Comparison of ENCODE assay signal across 15 cellular contexts in genomic region chr14:102256691-102257090, GRCh38. TPM values are rescaled to one million over a fixed set of nuclear protein-coding genes. Genes with fewer than 3 reads are reported as not detected.
DNase-seq lines count a peak whose midpoint lies in the region; TF ChIP-seq lines count a peak whose summit lies in the region.
"Had no signal": no experiment of that assay in that cellular context is flagged by ENCODE, and none has a peak within 500 bp of the region (broad histone marks: within the 10 kb centered on the region; RNA-seq: fewer than 3 reads in every experiment).

No MANE protein-coding gene starts in this region.

- no peak for TF ChIP-seq POLR2A in testis (IDR thresholded peaks at IDR 0.05)

- H4K20me1 ChIP-seq in PC-9 (ENCODE audit: insufficient read depth) (no peaks in the 10 kb centered on the region), fibroblast of lung (ENCODE audit: control insufficient read depth, extremely low read depth, insufficient read depth, low read length) (no peaks in the 10 kb centered on the region), osteoblast (ENCODE audit: insufficient read depth, low read length) (no peaks in the 10 kb centered on the region)
- H4K20me1 ChIP-seq: BLaER1 had no signal

- H3K27me3 ChIP-seq in PC-9 (ENCODE audit: insufficient read depth, low read depth), result no peaks in the 10 kb centered on the region
- no peaks in the 10 kb centered on the region for H3K27me3 ChIP-seq in fibroblast of lung (ENCODE audit: control insufficient read depth, insufficient read depth, low read length)
- no peaks in the 10 kb centered on the region for H3K27me3 ChIP-seq in osteoblast (ENCODE audit: insufficient read depth, low read length)
- no peaks in the 10 kb centered on the region for H3K27me3 ChIP-seq in testis
- H3K27me3 ChIP-seq: BLaER1 had no signal

- POLR2A ChIA-PET in PC-9 (lab: Charles Lee; ENCODE audit: unreplicated experiment), result interaction anchor here (0.7 kb wide), 1 partner anchor 58 kb away, joined by 9 read pairs; no protein-coding TSS in a partner anchor

- H3K27ac ChIP-seq in PC-9 (no peak overlapping the region), fibroblast of lung (ENCODE audit: insufficient read depth, low read length) (no peak overlapping the region), osteoblast (ENCODE audit: low read depth, low read length) (peak overlapping the region; percentile 11), testis (no peak overlapping the region)
- H3K27ac ChIP-seq: BLaER1 had no signal

- intact Hi-C loops in Calu3 (cut with micrococcal nuclease; ENCODE audit: unreplicated experiment), result no loop called here
- intact Hi-C loops in PC-9 (cut with micrococcal nuclease; ENCODE audit: unreplicated experiment), result no loop called here
- intact Hi-C loops in testis (cut with DNase I; ENCODE audit: low total_unique reads), result no loop called here

- peaks cover 2% of the 10 kb centered on the region; the same call in 1 of the 2 replicates for H3F3A ChIP-seq in PC-9 (ENCODE audit: insufficient read depth, low read depth)

- no peak for DNase-seq in Calu3
- DNase-seq in PC-9, result no peak
- peak in 1 of 2 donors; percentile 76 for DNase-seq in fibroblast of lung (ENCODE audit: low read depth in 2 of 2)
- no peak for DNase-seq in osteoblast (ENCODE audit: insufficient read length, low spot score, missing footprints)
- DNase-seq in MV-4-11 (lab: John Stamatoyannopoulos, UW), result no peak
- no peak for DNase-seq in testis
- DNase-seq in SHP77 (lab: John Stamatoyannopoulos, UW), result no peak
- DNase-seq: AML-193; Caco-2; CD8-positive, alpha-beta memory T cell; DMS79 treated with DMSO at 0.1 percent for 48 hours; EL; HCEC 1CT; KG1 had no signal

- no peak overlapping the region for H3K9ac ChIP-seq in fibroblast of lung (ENCODE audit: insufficient read depth, low read length)
- H3K9ac ChIP-seq: BLaER1 had no signal

- peak overlapping the region; percentile 51 for H3K27ac Mint-ChIP-seq in Calu3 (ENCODE audit: unreplicated experiment)
- H3K27ac Mint-ChIP-seq: CD8-positive, alpha-beta memory T cell had no signal

- H3K36me3 ChIP-seq in PC-9 (ENCODE audit: low read depth) (no peaks in the 10 kb centered on the region), fibroblast of lung (ENCODE audit: control insufficient read depth, insufficient read depth, low read length) (no peaks in the 10 kb centered on the region), osteoblast (ENCODE audit: insufficient read depth, low read length) (no peaks in the 10 kb centered on the region), testis (ENCODE audit: low read depth, missing control alignments) (no peaks in the 10 kb centered on the region)
- H3K36me3 ChIP-seq: BLaER1 had no signal

- H3K9me3 ChIP-seq in PC-9 (ENCODE audit: insufficient read depth, low read depth), result no peaks in the 10 kb centered on the region
- H3K9me3 ChIP-seq in fibroblast of lung (ENCODE audit: control insufficient read depth, insufficient read depth, low read depth, low read length), result no peaks in the 10 kb centered on the region
- no peaks in the 10 kb centered on the region for H3K9me3 ChIP-seq in osteoblast (ENCODE audit: low read depth, low read length)
- H3K9me3 ChIP-seq in testis, result no peaks in the 10 kb centered on the region
- H3K9me3 ChIP-seq: BLaER1, Caco-2 had no signal

- CTCF ChIA-PET in Calu3 (lab: Charles Lee) (no interaction called here), PC-9 (lab: Charles Lee) (no interaction called here)

- 84 to 86% methylated on average over 9 of the region's 9 CpGs for WGBS in testis, 2 donors

- peaks cover 35% of the 10 kb centered on the region for H3K4me1 Mint-ChIP-seq in Calu3 (ENCODE audit: low read depth, unreplicated experiment)
- H3K4me1 Mint-ChIP-seq: CD8-positive, alpha-beta memory T cell had no signal

- H3K4me3 Mint-ChIP-seq in Calu3 (ENCODE audit: low read depth, unreplicated experiment), result no peak overlapping the region
- H3K4me3 Mint-ChIP-seq: CD8-positive, alpha-beta memory T cell had no signal

- H3K4me1 ChIP-seq in PC-9 (replicated peaks; ENCODE audit: insufficient read depth), result no peaks in the 10 kb centered on the region; the same call in 1 of the 2 replicates
- no peaks in the 10 kb centered on the region for H3K4me1 ChIP-seq in fibroblast of lung (ENCODE audit: control insufficient read depth, extremely low read depth, insufficient read depth, low read length)
- peaks cover 10% of the 10 kb centered on the region for H3K4me1 ChIP-seq in osteoblast (ENCODE audit: insufficient read depth, low read length)
- no peaks in the 10 kb centered on the region for H3K4me1 ChIP-seq in testis
- H3K4me1 ChIP-seq: BLaER1, Caco-2 had no signal

- TF ChIP-seq CTCF in Calu3 (IDR thresholded peaks at IDR 0.05; ENCODE audit: unreplicated experiment), result no peak
- no peak for TF ChIP-seq CTCF in PC-9 (conservative IDR thresholded peaks at IDR 0.05)
- TF ChIP-seq CTCF in fibroblast of lung (conservative IDR thresholded peaks at IDR 0.05 in 1 of 2, IDR thresholded peaks at IDR 0.05 in 1 of 2; ENCODE audit: low read depth in 1 of 2, low read length in 2 of 2), result no peak
- TF ChIP-seq CTCF in osteoblast (IDR thresholded peaks at IDR 0.05; ENCODE audit: extremely low read depth, low read depth, low read length), result no peak
- TF ChIP-seq CTCF in testis (IDR thresholded peaks at IDR 0.05), result no peak

- peaks cover 48% of the 10 kb centered on the region for H3K36me3 Mint-ChIP-seq in Calu3 (ENCODE audit: insufficient read depth, unreplicated experiment)
- H3K36me3 Mint-ChIP-seq: CD8-positive, alpha-beta memory T cell had no signal

- H2AFZ ChIP-seq in PC-9 (no peak overlapping the region), fibroblast of lung (ENCODE audit: low read length) (peak overlapping the region; percentile 11), osteoblast (ENCODE audit: low read length) (no peak overlapping the region)

- no peak overlapping the region for H3K4me2 ChIP-seq in PC-9
- no peak overlapping the region for H3K4me2 ChIP-seq in fibroblast of lung (ENCODE audit: extremely low read depth, insufficient read depth, low read length)
- H3K4me2 ChIP-seq in osteoblast (ENCODE audit: insufficient read depth, low read length), result no peak overlapping the region
- H3K4me2 ChIP-seq: BLaER1 had no signal

- BruUV-seq in Calu3 (replicated peaks; lab: Mats Ljungman, UMichigan) (no TSS peak), PC-9 (replicated peaks; lab: Mats Ljungman, UMichigan) (TSS peak; percentile 76)

- no peak overlapping the region for H3K4me3 ChIP-seq in PC-9
- no peak overlapping the region for H3K4me3 ChIP-seq in fibroblast of lung (replicated peaks in 1 of 4; ENCODE audit: control extremely low read depth in 1 of 4, insufficient read depth in 1 of 4, low read depth in 3 of 4, low read length in 4 of 4)
- H3K4me3 ChIP-seq in osteoblast (ENCODE audit: insufficient read depth, low read length), result no peak overlapping the region
- no peak overlapping the region for H3K4me3 ChIP-seq in testis
- H3K4me3 ChIP-seq: BLaER1 had no signal

- H3K79me2 ChIP-seq in PC-9 (ENCODE audit: low read depth), result no peaks in the 10 kb centered on the region
- H3K79me2 ChIP-seq in fibroblast of lung (ENCODE audit: control insufficient read depth, insufficient read depth, low read length), result no peaks in the 10 kb centered on the region
- H3K79me2 ChIP-seq in osteoblast (ENCODE audit: insufficient read depth, low read length), result peaks cover 6% of the 10 kb centered on the region

- H3K27me3 Mint-ChIP-seq in Calu3 (ENCODE audit: unreplicated experiment), result no peaks in the 10 kb centered on the region
- H3K27me3 Mint-ChIP-seq: CD8-positive, alpha-beta memory T cell had no signal

- H3K9me2 ChIP-seq in PC-9 (ENCODE audit: insufficient read depth), result no peaks in the 10 kb centered on the region

- no peaks in the 10 kb centered on the region for H3K9me3 Mint-ChIP-seq in Calu3 (ENCODE audit: low read depth, unreplicated experiment)
- H3K9me3 Mint-ChIP-seq: CD8-positive, alpha-beta memory T cell had no signal

RNA-seq across cellular contexts. Expression of gene MOK, which starts 48.3 kb away (rescaled TPM):
- total RNA-seq in Calu3 (2022) (89.7 and 107 TPM in 2 replicates), PC-9 (2021) (72.1 and 74.3 TPM in 2 replicates), fibroblast of lung (3.6 and 4.3 TPM in 2 replicates), osteoblast (81.0 and 86.1 TPM in 2 replicates), testis (100 to 1,000 TPM; 157 to 188 TPM)
- polyA plus RNA-seq in fibroblast of lung (4.7 and 5.9 TPM in 2 replicates), testis (ENCODE audit: insufficient read depth, low read depth, low replicate concordance) (171 TPM)
- 4.5 TPM in 2 replicates for polyA plus RNA-seq in fibroblast of lung (2012)
- 4.9 and 11.3 TPM in 2 replicates for polyA minus RNA-seq in fibroblast of lung (ENCODE audit: low replicate concordance)

Comparison
In these comparisons a context has a peak if more than half of its experiments do, and no peak if none do; other contexts are left out.
1. RNA of gene MOK, which starts 48.3 kb away (total RNA-seq): 157 to 188 TPM in testis, 89.7 to 107 TPM in Calu3, 81.0 to 86.1 TPM in osteoblast and 72.1 to 74.3 TPM in PC-9; 3.6 to 4.3 TPM in fibroblast of lung; every median in the first group is over 10 times any median in the second.